Comparison of ENCODE assay signal across 18 cellular contexts in the genomic region with DNA sequence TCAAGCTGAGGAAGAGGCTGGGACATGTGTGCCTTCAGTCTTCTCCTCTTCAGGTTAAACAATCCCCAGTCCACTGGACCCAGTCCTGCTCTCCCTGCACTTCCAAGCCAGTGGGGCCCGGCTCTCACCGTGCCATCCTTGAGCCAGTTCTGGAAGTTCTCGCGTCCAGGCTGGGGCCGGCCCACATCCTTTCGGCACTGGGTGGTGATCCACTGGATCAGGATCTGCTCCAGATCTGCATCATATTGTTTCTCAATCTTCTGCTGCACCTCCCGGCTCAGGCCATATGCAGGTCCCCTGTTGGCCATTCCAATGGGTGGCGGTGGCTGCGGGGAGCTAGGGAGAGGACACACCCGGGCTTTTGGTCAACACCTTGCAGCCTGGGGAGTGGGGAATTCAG. TPM values are rescaled to one million over a fixed set of nuclear protein-coding genes. Genes with fewer than 3 reads are reported as not detected.
A peak's percentile ranks its signal among the peaks of the same experiment; 100 is the strongest.
DNase-seq lines count a peak whose midpoint lies in the region; ATAC-seq and TF ChIP-seq lines count a peak whose summit lies in the region.
"Had no signal": no experiment of that assay in that cellular context is flagged by ENCODE, and none has a peak within 500 bp of the region (broad histone marks: within the 10 kb centered on the region; RNA-seq: fewer than 3 reads in every experiment).

No MANE protein-coding gene starts in this region.

- H3K27me3 Mint-ChIP-seq in activated naive CD4-positive, alpha-beta T cell treated with anti-CD3 and anti-CD28 coated beads, Interleukin-2, amount 50 U/mL, for 24 hours, result no peaks in the 10 kb centered on the region
- H3K27me3 Mint-ChIP-seq: stimulated activated naive CD8-positive, alpha-beta T cell treated with anti-CD3 and anti-CD28 coated beads, Interleukin-15, amount 100 ng/mL, for 72 hours had no signal

- 0 out of 2 replicates have a peak, but pooled peaks cover 5% of the 10 kb centered on the region for H3K36me3 ChIP-seq in Panc1 (ENCODE audit: control insufficient read depth, insufficient read depth, low read length)
- peaks cover 23 to 53% (median 25%) of the 10 kb centered on the region in 3 donors for H3K36me3 ChIP-seq in esophagus squamous epithelium
- peaks cover 29 to 53% (median 39%) of the 10 kb centered on the region in 4 donors for H3K36me3 ChIP-seq in stomach
- H3K36me3 ChIP-seq: neural progenitor cell had no signal

- POLR2A ChIA-PET in Panc1 (lab: Charles Lee), result no interaction called here

- TF ChIP-seq POLR2A in esophagus squamous epithelium (IDR thresholded peaks at IDR 0.05) (no peak), stomach (IDR thresholded peaks at IDR 0.05) (no peak)

- CTCF ChIA-PET in Panc1 (lab: Charles Lee), result no interaction called here

- no peak for TF ChIP-seq EP300 in stomach (IDR thresholded peaks at IDR 0.05)

- H3K4me3 ChIP-seq in Panc1 (ENCODE audit: low read depth in 2 of 2, low read length in 2 of 2), result no peak overlapping the region
- no peak overlapping the region for H3K4me3 ChIP-seq in esophagus squamous epithelium
- H3K4me3 ChIP-seq in stomach, result no peak overlapping the region
- H3K4me3 ChIP-seq: hepatocyte, neural progenitor cell, SJCRH30 had no signal

- peaks cover 11% of the 10 kb centered on the region for H3K36me3 Mint-ChIP-seq in activated naive CD4-positive, alpha-beta T cell treated with anti-CD3 and anti-CD28 coated beads, Interleukin-2, amount 50 U/mL, for 24 hours

- H3K4me1 ChIP-seq in Panc1 (ENCODE audit: control insufficient read depth, insufficient read depth, low read length) (peaks cover 77% of the 10 kb centered on the region), esophagus squamous epithelium (peaks cover 25 to 93% (median 74%) of the 10 kb centered on the region in 3 donors), stomach (peaks cover 66 to 92% (median 83%) of the 10 kb centered on the region in 4 donors)

- ATAC-seq in Panc1, result no peak
- ATAC-seq in HG03457 (IDR thresholded peaks at IDR 0.05; ENCODE audit: unreplicated experiment), result no peak
- no peak for ATAC-seq in HG02678 (IDR thresholded peaks at IDR 0.05; ENCODE audit: unreplicated experiment)
- ATAC-seq: esophagus mucosa; left lobe of liver; stimulated activated naive CD8-positive, alpha-beta T cell treated with anti-CD3 and anti-CD28 coated beads, Interleukin-15, amount 100 ng/mL, for 72 hours had no signal

- peak overlapping the region; percentile 23 for H3K27ac Mint-ChIP-seq in activated naive CD4-positive, alpha-beta T cell treated with anti-CD3 and anti-CD28 coated beads, Interleukin-2, amount 50 U/mL, for 24 hours
- H3K27ac Mint-ChIP-seq: neural progenitor cell had no signal

- H3K9me3 ChIP-seq in Panc1 (ENCODE audit: control insufficient read depth, insufficient read depth, low read depth, low read length) (no peaks in the 10 kb centered on the region), esophagus squamous epithelium (no peaks in the 10 kb centered on the region), stomach (no peaks in the 10 kb centered on the region)
- H3K9me3 ChIP-seq: SJCRH30 had no signal

- H3K4me3 Mint-ChIP-seq in activated naive CD4-positive, alpha-beta T cell treated with anti-CD3 and anti-CD28 coated beads, Interleukin-2, amount 50 U/mL, for 24 hours, result no peak overlapping the region
- H3K4me3 Mint-ChIP-seq: neural progenitor cell had no signal

- no peaks in the 10 kb centered on the region for H3K27me3 ChIP-seq in Panc1 (ENCODE audit: control insufficient read depth, insufficient read depth, low read length)
- H3K27me3 ChIP-seq in esophagus squamous epithelium, result no peaks in the 10 kb centered on the region
- H3K27me3 ChIP-seq in stomach, result no peaks in the 10 kb centered on the region
- H3K27me3 ChIP-seq: hepatocyte, SJCRH30 had no signal

- in situ Hi-C loops in Panc1 (cut with HindIII; ENCODE audit: low pct_unique_long_range_greater_than_20kb, low sequenced_read_pairs), result no loop called here

- H3K9me3 Mint-ChIP-seq in activated naive CD4-positive, alpha-beta T cell treated with anti-CD3 and anti-CD28 coated beads, Interleukin-2, amount 50 U/mL, for 24 hours, result no peaks in the 10 kb centered on the region
- H3K9me3 Mint-ChIP-seq: neural progenitor cell; stimulated activated naive CD8-positive, alpha-beta T cell treated with anti-CD3 and anti-CD28 coated beads, Interleukin-15, amount 100 ng/mL, for 72 hours had no signal

- no peak for DNase-seq in activated naive CD4-positive, alpha-beta T cell (lab: John Stamatoyannopoulos, UW)
- DNase-seq in Panc1 (ENCODE audit: low read depth, low spot score) (no peak), esophagus squamous epithelium (lab: John Stamatoyannopoulos, UW) (no peak), stomach (no peak), NAMALWA (ENCODE audit: low spot score) (no peak)
- DNase-seq: DMS79; KBM-7; NCI-H1417; NCI-H2227 treated with DMSO at 0.1 percent for 48 hours; SJCRH30; stimulated activated naive CD8-positive, alpha-beta T cell treated with anti-CD3 and anti-CD28 coated beads, Interleukin-15, amount 100 ng/mL, for 72 hours had no signal

- H3K4me1 Mint-ChIP-seq in activated naive CD4-positive, alpha-beta T cell treated with anti-CD3 and anti-CD28 coated beads, Interleukin-2, amount 50 U/mL, for 24 hours, result peaks cover 69% of the 10 kb centered on the region

- TF ChIP-seq CTCF in Panc1 (IDR thresholded peaks at IDR 0.05) (no peak), esophagus squamous epithelium (IDR thresholded peaks at IDR 0.05) (no peak), stomach (IDR thresholded peaks at IDR 0.05) (no peak)

- 60 to 78% methylated on average over 7 to 8 of the region's 10 CpGs for WGBS in esophagus squamous epithelium, 2 donors
- 80 to 89% (median 85%) methylated on average over 10 of the region's 10 CpGs for WGBS in stomach, 5 donors

- intact Hi-C loops in Panc1 (cut with micrococcal nuclease; ENCODE audit: unreplicated experiment) (no loop called here), esophagus squamous epithelium (cut with DNase I) (no loop called here), stomach (cut with DNase I; ENCODE audit: low total_unique reads) (no loop called here)

- peak overlapping the region; percentile 57; the same call in 1 of the 2 replicates for H3K27ac ChIP-seq in Panc1 (ENCODE audit: low read length)
- H3K27ac ChIP-seq in esophagus squamous epithelium, result peak overlapping the region in 3 of 4 donors; percentile 34 to 98 (median 95)
- peak overlapping the region in 4 of 5 donors; percentile 4 to 99 (median 86) for H3K27ac ChIP-seq in stomach
- H3K27ac ChIP-seq: hepatocyte, neural progenitor cell, SJCRH30 had no signal

- BruUV-seq in Panc1 (replicated peaks; lab: Mats Ljungman, UMichigan), result no TSS peak

RNA-seq across cellular contexts. Expression of a gene that starts 5.1 kb away (rescaled TPM):
- total RNA-seq in Panc1 (2021; ENCODE audit: unreplicated experiment), result 474 TPM
- polyA plus RNA-seq in Panc1 (2012; ENCODE audit: insufficient read length), result 550 TPM
- 100 to 1,000 TPM; 308 to 468 (median 357) TPM for total RNA-seq in esophagus squamous epithelium
- total RNA-seq in stomach, result 100 to 1,000 TPM in 4 of 5 donors, 10 to 100 TPM in 1; 49.0 to 445 (median 239) TPM
- 1,000 to 10,000 TPM in 1 of 3 donors, 100 to 1,000 TPM in 2; 306 to 1,290 (median 583) TPM for polyA plus RNA-seq in stomach

RNA-seq across cellular contexts. Expression of a gene that starts 20.2 kb away (rescaled TPM):
- 1.6 TPM for total RNA-seq in Panc1 (2021; ENCODE audit: unreplicated experiment)
- polyA plus RNA-seq in Panc1 (2012; ENCODE audit: insufficient read length), result 0.40 TPM
- under 1 TPM in 2 of 4 donors, not detected in 2; 0.48 to 0.95 TPM for total RNA-seq in esophagus squamous epithelium
- total RNA-seq in stomach, result 1 to 10 TPM in 1 of 5 donors, under 1 TPM in 1, not detected in 3; 0.73 to 1.0 TPM
- under 1 TPM in 2 of 3 donors, not detected in 1; 0.30 to 0.31 TPM for polyA plus RNA-seq in stomach
- total RNA-seq: left lobe of liver had no signal
- polyA plus RNA-seq: hepatocyte had no signal

RNA-seq across cellular contexts. Expression of a gene that starts 25.2 kb away (rescaled TPM):
- total RNA-seq in Panc1 (2021; ENCODE audit: unreplicated experiment) (0.51 TPM), esophagus squamous epithelium (10 to 100 TPM in 1 of 4 donors, 1 to 10 TPM in 3; 4.2 to 12.0 (median 8.8) TPM), stomach (10 to 100 TPM in 3 of 5 donors, 1 to 10 TPM in 2; 4.9 to 36.2 (median 15.6) TPM)
- polyA plus RNA-seq in Panc1 (2012; ENCODE audit: insufficient read length), result 0.44 TPM
- 1 to 10 TPM; 2.0 to 8.2 (median 7.3) TPM for polyA plus RNA-seq in stomach

RNA-seq across cellular contexts. Expression of a gene that starts 33.8 kb away (rescaled TPM):
- total RNA-seq in Panc1 (2021; ENCODE audit: unreplicated experiment) (not detected), esophagus squamous epithelium (under 1 TPM in 2 of 4 donors, not detected in 2; 0.92 to 0.99 TPM), stomach (not detected)
- not detected for polyA plus RNA-seq in Panc1 (2012; ENCODE audit: insufficient read length)
- polyA plus RNA-seq in stomach, result under 1 TPM in 1 of 3 donors, not detected in 2; 0.87 TPM
- total RNA-seq: hepatocyte, SJCRH30 had no signal
- polyA plus RNA-seq: hepatocyte had no signal

RNA-seq across cellular contexts. Expression of a gene that starts 57.7 kb away (rescaled TPM):
- total RNA-seq in Panc1 (2021; ENCODE audit: unreplicated experiment), result not detected
- not detected for polyA plus RNA-seq in Panc1 (2012; ENCODE audit: insufficient read length)
- 1 to 10 TPM in 3 of 4 donors, under 1 TPM in 1; 0.38 to 7.8 (median 1.8) TPM for total RNA-seq in esophagus squamous epithelium
- total RNA-seq in stomach, result 1 to 10 TPM in 1 of 5 donors, not detected in 4; 2.5 TPM
- polyA plus RNA-seq in stomach, result under 1 TPM in 1 of 3 donors, not detected in 2; 0.30 TPM
- total RNA-seq: left lobe of liver, SJCRH30 had no signal
